31 cellular contexts compared by ENCODE assay signal in genomic region chr2:108983610-108984009, GRCh38. TPM values are rescaled to one million over a fixed set of nuclear protein-coding genes. Genes with fewer than 3 reads are reported as not detected.
"Had no signal": no experiment of that assay in that cellular context is flagged by ENCODE, and none has a peak within 500 bp of the region (broad histone marks: within the 10 kb centered on the region; RNA-seq: fewer than 3 reads in every experiment).

No MANE protein-coding gene starts in this region.

- DNase-seq: hippocampal formation; kidney glomerular epithelial cell; left cardiac atrium; left lung; lower lobe of right lung; mammary epithelial cell; mesenchymal stem cell; natural killer cell; nucleus accumbens; pancreas; posterior cingulate gyrus; retina; right cardiac atrium; sigmoid colon; small intestine; spleen; stimulated activated CD4-positive, alpha-beta T cell treated with anti-CD3 and anti-CD28 coated beads, Interleukin-4, amount 100 ng/mL, for 24 hours; stimulated activated naive CD4-positive, alpha-beta T cell; tibial artery; trophoblast cell; upper lobe of right lung had no signal

- ATAC-seq: left cardiac atrium; left lung; lower lobe of right lung; natural killer cell; pancreas; right cardiac atrium; stimulated activated effector memory CD8-positive, alpha-beta T cell treated with anti-CD3 and anti-CD28 coated beads, Interleukin-12 subunit alpha, Interleukin-12 subunit beta, amount 100 ng/mL, for 72 hours; upper lobe of right lung had no signal

- FAIRE-seq: keratinocyte, pancreas, small intestine, urothelium cell line had no signal

- H3K9me3 Mint-ChIP-seq: natural killer cell; stimulated activated effector memory CD8-positive, alpha-beta T cell treated with anti-CD3 and anti-CD28 coated beads, Interleukin-12 subunit alpha, Interleukin-12 subunit beta, amount 100 ng/mL, for 72 hours; stimulated activated naive CD8-positive, alpha-beta T cell treated with anti-CD3 and anti-CD28 coated beads, Interleukin-15, Interleukin-2, amounts not matched to agents 100 ng/mL and 50 ng/mL, for 24 hours had no signal

- H3K9me3 ChIP-seq: left lung, lower lobe of right lung, pancreas, prostate gland, sigmoid colon, spleen, suprapubic skin, thoracic aorta, tibial artery, upper lobe of right lung had no signal

- H3K36me3 ChIP-seq: left lung, lower lobe of right lung, pancreas, prostate gland, sigmoid colon, spleen, suprapubic skin, thoracic aorta, tibial artery, upper lobe of right lung had no signal

- H3K27ac ChIP-seq: left lung, lower lobe of right lung, pancreas, prostate gland, sigmoid colon, spleen, suprapubic skin, thoracic aorta, tibial artery, upper lobe of right lung had no signal

- H3K4me1 Mint-ChIP-seq: natural killer cell had no signal

- H3K4me1 ChIP-seq: left lung, spleen, suprapubic skin, tibial artery had no signal

- H3K4me3 ChIP-seq: left lung, lower lobe of right lung, pancreas, prostate gland, sigmoid colon, spleen, suprapubic skin, thoracic aorta, tibial artery, upper lobe of right lung had no signal

- H3K36me3 Mint-ChIP-seq: natural killer cell; stimulated activated effector memory CD8-positive, alpha-beta T cell treated with anti-CD3 and anti-CD28 coated beads, Interleukin-12 subunit alpha, Interleukin-12 subunit beta, amount 100 ng/mL, for 72 hours had no signal

- H3K27me3 ChIP-seq: pancreas had no signal

- H3K4me3 Mint-ChIP-seq: natural killer cell; stimulated activated effector memory CD8-positive, alpha-beta T cell treated with anti-CD3 and anti-CD28 coated beads, Interleukin-12 subunit alpha, Interleukin-12 subunit beta, amount 100 ng/mL, for 72 hours; stimulated activated naive CD8-positive, alpha-beta T cell treated with anti-CD3 and anti-CD28 coated beads, Interleukin-15, Interleukin-2, amounts not matched to agents 100 ng/mL and 50 ng/mL, for 24 hours had no signal

- H3K27me3 Mint-ChIP-seq: stimulated activated naive CD8-positive, alpha-beta T cell treated with anti-CD3 and anti-CD28 coated beads, Interleukin-15, Interleukin-2, amounts not matched to agents 100 ng/mL and 50 ng/mL, for 24 hours had no signal

- H3K27ac Mint-ChIP-seq: natural killer cell; stimulated activated naive CD8-positive, alpha-beta T cell treated with anti-CD3 and anti-CD28 coated beads, Interleukin-15, Interleukin-2, amounts not matched to agents 100 ng/mL and 50 ng/mL, for 24 hours had no signal

RNA-seq across cellular contexts. Expression of gene EDAR, which starts 5.4 kb away (rescaled TPM):
- total RNA-seq: osteoblast, sigmoid colon, subcutaneous adipose tissue, thoracic aorta had no signal
- polyA plus RNA-seq: neural cell, right cardiac atrium had no signal
